Comparison of ENCODE assay signal across 33 cellular contexts in genomic region chr1:60981357-60981756, GRCh38.
"Had no signal": no experiment of that assay in that cellular context is flagged by ENCODE, and none has a peak within 500 bp of the region (broad histone marks: within the 10 kb centered on the region; RNA-seq: fewer than 3 reads in every experiment).

No MANE protein-coding gene starts in this region.

- ATAC-seq: activated CD4-positive, alpha-beta T cell treated with anti-CD3 and anti-CD28 coated beads for 36 hours; activated CD4-positive, CD25-positive, alpha-beta regulatory T cell treated with anti-CD3 and anti-CD28 coated beads, Interleukin-2, amount 50 U/mL, for 24 hours; activated CD8-positive, alpha-beta memory T cell treated with anti-CD3 and anti-CD28 coated beads, Interleukin-2, amount 10 ng/mL, durations not matched to agents 7 days and 5 days; activated CD8-positive, alpha-beta T cell treated with anti-CD3 and anti-CD28 coated beads, Interleukin-2, amount 10 ng/mL, durations not matched to agents 7 days and 5 days; activated naive CD8-positive, alpha-beta T cell treated with anti-CD3 and anti-CD28 coated beads, Interleukin-2, amount 50 U/mL, for 24 hours; body of pancreas; WTC11 had no signal

- H3K36me3 ChIP-seq: brain microvascular endothelial cell, breast epithelium, WERI-Rb-1 had no signal

- H3K9me3 ChIP-seq: body of pancreas, breast epithelium had no signal

- H3K27me3 ChIP-seq: body of pancreas, brain microvascular endothelial cell, breast epithelium had no signal

- DNase-seq: activated CD4-positive, alpha-beta memory T cell treated with anti-CD3 and anti-CD28 coated beads, Interleukin-2, amount 10 ng/mL, durations not matched to agents 7 days and 5 days; activated CD4-positive, alpha-beta T cell treated with anti-CD3 and anti-CD28 coated beads for 1 hour; activated CD4-positive, alpha-beta T cell treated with anti-CD3 and anti-CD28 coated beads for 36 hours; activated CD4-positive, alpha-beta T cell treated with anti-CD3 and anti-CD28 coated beads for 48 hours; activated CD4-positive, alpha-beta T cell treated with anti-CD3 and anti-CD28 coated beads, Interleukin-2, amount 10 ng/mL, durations not matched to agents 7 days and 5 days; activated CD4-positive, alpha-beta T cell treated with anti-CD3 and anti-CD28 coated beads, Interleukin-2, amount 50 U/mL, for 48 hours; activated CD4-positive, CD25-positive, alpha-beta regulatory T cell; activated CD8-positive, alpha-beta memory T cell treated with anti-CD3 and anti-CD28 coated beads for 24 hours; activated CD8-positive, alpha-beta memory T cell treated with anti-CD3 and anti-CD28 coated beads, Interleukin-2, amount 10 ng/mL, durations not matched to agents 7 days and 5 days; activated CD8-positive, alpha-beta memory T cell treated with anti-CD3 and anti-CD28 coated beads, Interleukin-2, amount 50 U/mL, for 48 hours; activated CD8-positive, alpha-beta T cell treated with anti-CD3 and anti-CD28 coated beads, Interleukin-2, amount 10 ng/mL, durations not matched to agents 7 days and 5 days; activated effector memory CD4-positive, alpha-beta T cell treated with Interleukin-2 at 50 U/mL for 16 hours; activated gamma-delta T cell; activated naive CD4-positive, alpha-beta T cell treated with anti-CD3 and anti-CD28 coated beads, Interleukin-2, amount 10 ng/mL, durations not matched to agents 7 days and 5 days; activated naive CD4-positive, alpha-beta T cell treated with Interleukin-2 at 50 U/mL for 16 hours; activated naive CD8-positive, alpha-beta T cell treated with anti-CD3 and anti-CD28 coated beads, Interleukin-2, amount 10 ng/mL, durations not matched to agents 7 days and 5 days; activated naive CD8-positive, alpha-beta T cell treated with anti-CD3 and anti-CD28 coated beads, Interleukin-2, amount 50 U/mL, for 24 hours; activated T-cell treated with anti-CD3 and anti-CD28 coated beads, Interleukin-2, amount 50 U/mL, for 24 hours; activated T-cell treated with anti-CD3 and anti-CD28 coated beads, Interleukin-2, amount 50 U/mL, for 48 hours; amygdala; anterior cingulate cortex; body of pancreas; brain microvascular endothelial cell; central memory CD4-positive, alpha-beta T cell; T-helper 1 cell; T-helper 2 cell; T-helper 9 cell; WERI-Rb-1 had no signal

- H3K4me3 ChIP-seq: body of pancreas, breast epithelium had no signal

- H3K27ac ChIP-seq: body of pancreas, brain microvascular endothelial cell, breast epithelium, WERI-Rb-1 had no signal

- H3K4me1 ChIP-seq: body of pancreas, breast epithelium had no signal

- FAIRE-seq: astrocyte, TTC549 had no signal
